Comparison of ENCODE assay signal across 8 cellular contexts in the genomic region with DNA sequence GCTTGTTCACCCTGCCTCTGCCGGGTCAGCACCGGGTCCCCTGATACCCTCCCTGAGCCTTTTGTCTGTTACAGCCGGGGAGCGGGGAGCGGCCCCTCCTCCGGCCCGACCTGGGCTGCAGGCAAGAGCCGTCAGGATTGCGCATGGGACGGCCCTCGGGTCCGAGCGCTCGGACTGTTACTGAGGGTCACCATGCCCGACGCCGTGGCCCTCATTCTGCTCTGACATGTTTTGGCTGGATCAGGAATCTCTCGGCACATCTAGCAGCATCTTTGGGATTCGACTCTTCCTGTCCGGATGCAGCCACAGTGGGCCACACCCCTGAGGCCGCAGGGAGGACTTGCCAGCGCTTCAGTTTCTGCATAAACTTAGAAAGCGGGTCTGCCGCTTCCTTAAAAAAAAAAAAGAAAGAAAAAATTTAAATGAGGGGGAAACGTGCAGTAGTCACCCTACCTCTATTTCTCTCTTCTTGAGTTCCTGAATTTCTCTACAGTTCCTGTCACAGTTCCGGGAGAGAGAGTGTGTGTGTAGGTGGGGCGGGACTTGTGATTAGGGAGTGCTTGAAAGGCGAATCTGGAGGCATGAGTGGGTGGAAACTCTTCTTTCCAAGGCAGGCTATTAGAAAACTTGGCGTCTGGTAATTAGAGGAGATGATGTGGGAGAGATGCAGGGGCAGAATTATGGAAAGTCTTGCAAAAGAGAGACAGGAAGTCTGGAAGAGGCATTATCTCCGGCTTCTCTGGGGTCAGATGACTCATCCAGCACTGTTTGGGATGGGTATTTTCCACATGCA. TPM values are rescaled to one million over a fixed set of nuclear protein-coding genes. Genes with fewer than 3 reads are reported as not detected.
A peak's percentile ranks its signal among the peaks of the same experiment; 100 is the strongest.
DNase-seq lines count a peak whose midpoint lies in the region; ATAC-seq and TF ChIP-seq lines count a peak whose summit lies in the region.

No MANE protein-coding gene starts in this region.

- CTCF ChIA-PET in Caco-2 (lab: Charles Lee), result no interaction called here

- H3K4me1 Mint-ChIP-seq in Caco-2 (ENCODE audit: low read depth, unreplicated experiment) (peaks cover 14% of the 10 kb centered on the region), mesothelial cell of epicardium (peaks cover 38% of the 10 kb centered on the region)

- POLR2A ChIA-PET in Caco-2 (lab: Charles Lee), result no interaction called here

- no peak for ATAC-seq in HG03097 (IDR thresholded peaks at IDR 0.05; ENCODE audit: low FRiP score, unreplicated experiment)

- TSS peak; percentile 56 for BruUV-seq in Caco-2 (replicated peaks; lab: Mats Ljungman, UMichigan)

- H3K4me3 ChIP-seq in Caco-2 (ENCODE audit: low read depth, low read length) (peak overlapping the region; percentile 87), H7 (ENCODE audit: insufficient read depth, low read depth, low read length) (peak overlapping the region; percentile 83), epithelial cell of esophagus (ENCODE audit: low read length) (peak overlapping the region; percentile 88), stomach smooth muscle (ENCODE audit: low read length in 2 of 2) (peak overlapping the region; percentile 87 to 90)

- H3K36me3 ChIP-seq in Caco-2 (ENCODE audit: control insufficient read depth, insufficient read depth, low read length), result no peaks in the 10 kb centered on the region
- H3K36me3 ChIP-seq in H7 (replicated peaks; ENCODE audit: control insufficient read depth, insufficient read depth, low read length), result no peaks in the 10 kb centered on the region
- no peaks in the 10 kb centered on the region for H3K36me3 ChIP-seq in stomach smooth muscle (ENCODE audit: control insufficient read depth in 2 of 2, insufficient read depth in 2 of 2, low read length in 2 of 2)

- H3K27me3 ChIP-seq in Caco-2 (replicated peaks; ENCODE audit: control insufficient read depth, insufficient read depth, low read length) (no peaks in the 10 kb centered on the region), H7 (ENCODE audit: control insufficient read depth, insufficient read depth, low read length) (peaks cover 2% of the 10 kb centered on the region; the same call in 1 of the 2 replicates), stomach smooth muscle (ENCODE audit: control insufficient read depth in 1 of 2, insufficient read depth in 2 of 2, low read length in 2 of 2) (no peaks in the 10 kb centered on the region)

- H3K4me1 ChIP-seq in Caco-2 (peaks cover 13% of the 10 kb centered on the region), stomach smooth muscle (ENCODE audit: control insufficient read depth, insufficient read depth, low read length) (peaks cover 9% of the 10 kb centered on the region)

- H3K9me3 Mint-ChIP-seq in Caco-2 (ENCODE audit: unreplicated experiment), result no peaks in the 10 kb centered on the region
- H3K9me3 Mint-ChIP-seq in mesothelial cell of epicardium, result no peaks in the 10 kb centered on the region

- peak overlapping the region; percentile 90 for H3K27ac ChIP-seq in stomach smooth muscle (ENCODE audit: low read length)

- DNase-seq in Caco-2, result peak; percentile 51 to 52
- peak; percentile 75 for DNase-seq in H7
- DNase-seq in NCI-H446 treated with DMSO at 0.1 percent for 48 hours (lab: John Stamatoyannopoulos, UW), result peak; percentile 3
- DNase-seq in activated CD8-positive, alpha-beta memory T cell treated with anti-CD3 and anti-CD28 coated beads, Interleukin-2, amount 50 U/mL, for 48 hours, result peak; percentile 70
- DNase-seq in epithelial cell of esophagus (ENCODE audit: low read depth), result peak; percentile 77
- peak in 1 of 2 experiments; percentile 47 for DNase-seq in mesothelial cell of epicardium (ENCODE audit: low spot score in 2 of 2, unreplicated experiment in 2 of 2)

- H3K9me3 ChIP-seq in Caco-2 (no peaks in the 10 kb centered on the region), stomach smooth muscle (ENCODE audit: control insufficient read depth in 2 of 2, low read length in 2 of 2) (no peaks in the 10 kb centered on the region)

- intact Hi-C loops in Caco-2 (cut with micrococcal nuclease; ENCODE audit: unreplicated experiment), result loop anchor here (2.0 kb wide), 1 partner anchor 109 kb away; no protein-coding TSS in a partner anchor

- H3K9ac ChIP-seq in stomach smooth muscle (ENCODE audit: low read length in 2 of 2), result peak overlapping the region; percentile 76 to 80

- no peak for TF ChIP-seq CTCF in Caco-2 (IDR thresholded peaks at IDR 0.05; ENCODE audit: insufficient read depth in 1 of 2, low read depth in 1 of 2, low read length in 1 of 2, severe bottlenecking in 1 of 2, unreplicated experiment in 1 of 2)
- TF ChIP-seq CTCF in epithelial cell of esophagus (IDR thresholded peaks at IDR 0.05; ENCODE audit: insufficient read depth, low read depth, low read length, missing control alignments), result no peak
- TF ChIP-seq CTCF in mesothelial cell of epicardium (IDR thresholded peaks at IDR 0.05; ENCODE audit: unreplicated experiment), result no peak

- peak overlapping the region; percentile 85 for H3K4me3 Mint-ChIP-seq in Caco-2 (ENCODE audit: unreplicated experiment)
- H3K4me3 Mint-ChIP-seq in mesothelial cell of epicardium, result peak overlapping the region; percentile 89

- H3K27ac Mint-ChIP-seq in Caco-2 (ENCODE audit: unreplicated experiment) (peak overlapping the region; percentile 72), mesothelial cell of epicardium (peak overlapping the region; percentile 94)

- H3K36me3 Mint-ChIP-seq in Caco-2 (ENCODE audit: insufficient read depth, unreplicated experiment), result peaks cover 19% of the 10 kb centered on the region
- H3K36me3 Mint-ChIP-seq in mesothelial cell of epicardium, result peaks cover 14% of the 10 kb centered on the region

- no peaks in the 10 kb centered on the region for H3K27me3 Mint-ChIP-seq in Caco-2 (ENCODE audit: insufficient read depth, unreplicated experiment)
- no peaks in the 10 kb centered on the region for H3K27me3 Mint-ChIP-seq in mesothelial cell of epicardium (ENCODE audit: low read depth)

RNA-seq across cellular contexts. Expression of gene TMEM87B, which starts 1.0 kb away (rescaled TPM):
- 16.3 and 17.1 TPM in 2 replicates for total RNA-seq in Caco-2 (2022)
- 7.1 and 11.0 TPM in 2 replicates for total RNA-seq in H7 (2014; rRNA removed; shearing (Covaris generic))
- 19.4 to 22.8 TPM (median 20.0 TPM) in 3 replicates for total RNA-seq in mesothelial cell of epicardium
